Comparison of ENCODE assay signal across 8 cellular contexts in genomic region chr11:65355776-65356393, GRCh38. TPM values are rescaled to one million over a fixed set of nuclear protein-coding genes. Genes with fewer than 3 reads are reported as not detected.
A peak's percentile ranks its signal among the peaks of the same experiment; 100 is the strongest.
DNase-seq lines count a peak whose midpoint lies in the region; ATAC-seq and TF ChIP-seq lines count a peak whose summit lies in the region.

No MANE protein-coding gene starts in this region.

- intact Hi-C loops in colonic mucosa (cut with DNase I): no loop called here
- intact Hi-C loops in mucosa of descending colon (cut with DNase I, micrococcal nuclease): no loop called here

- ATAC-seq in mucosa of descending colon: no peak

- H3K36me3 ChIP-seq in colonic mucosa: peaks cover 12% of the 10 kb centered on the region
- H3K36me3 ChIP-seq in mucosa of descending colon (ENCODE audit: low read depth): peaks cover 7% of the 10 kb centered on the region
- no peaks in the 10 kb centered on the region for H3K36me3 ChIP-seq in urinary bladder (ENCODE audit: insufficient read depth)

- H3K4me3 Mint-ChIP-seq in activated naive CD4-positive, alpha-beta T cell treated with anti-CD3 and anti-CD28 coated beads, Interleukin-2, amount 50 U/mL, for 24 hours: peak overlapping the region; percentile 89

- TF ChIP-seq CTCF in colonic mucosa (IDR thresholded peaks at IDR 0.05) (no peak), mucosa of descending colon (IDR thresholded peaks at IDR 0.05) (no peak)

- H3K9ac ChIP-seq in colonic mucosa (ENCODE audit: low read depth in 2 of 2, low read length in 2 of 2): peak overlapping the region; percentile 52 to 53

- H3K4me3 ChIP-seq in colonic mucosa (peak overlapping the region; percentile 77), mucosa of descending colon (no peak overlapping the region), urinary bladder (ENCODE audit: low read depth, low read length) (peak overlapping the region; percentile 54)

- no peaks in the 10 kb centered on the region for H3K9me3 Mint-ChIP-seq in activated naive CD4-positive, alpha-beta T cell treated with anti-CD3 and anti-CD28 coated beads, Interleukin-2, amount 50 U/mL, for 24 hours

- no peaks in the 10 kb centered on the region for H3K27me3 Mint-ChIP-seq in activated naive CD4-positive, alpha-beta T cell treated with anti-CD3 and anti-CD28 coated beads, Interleukin-2, amount 50 U/mL, for 24 hours

- no peak for DNase-seq in activated naive CD4-positive, alpha-beta T cell (lab: John Stamatoyannopoulos, UW)
- DNase-seq in colonic mucosa: peak; percentile 44
- peak; percentile 33 to 72 (median 65) for DNase-seq in mucosa of descending colon
- DNase-seq in ureter (ENCODE audit: low spot score): no peak
- no peak for DNase-seq in stimulated activated CD4-positive, alpha-beta T cell treated with anti-CD3 and anti-CD28 coated beads, Interleukin-4, amount 100 ng/mL, for 4 hours
- no peak for DNase-seq in NCI-H524 treated with DMSO at 0.1 percent for 48 hours (lab: John Stamatoyannopoulos, UW)

- H3K4me1 ChIP-seq in colonic mucosa: no peaks in the 10 kb centered on the region
- peaks cover 11% of the 10 kb centered on the region for H3K4me1 ChIP-seq in mucosa of descending colon (ENCODE audit: low read depth)
- H3K4me1 ChIP-seq in urinary bladder (ENCODE audit: insufficient read depth): no peaks in the 10 kb centered on the region

- H3K27me3 ChIP-seq in colonic mucosa: no peaks in the 10 kb centered on the region

- no peak overlapping the region for H3K27ac Mint-ChIP-seq in activated naive CD4-positive, alpha-beta T cell treated with anti-CD3 and anti-CD28 coated beads, Interleukin-2, amount 50 U/mL, for 24 hours

- WGBS in urinary bladder: 32% methylated on average over 35 of the region's 35 CpGs

- H3K27ac ChIP-seq in colonic mucosa (no peak overlapping the region), urinary bladder (ENCODE audit: low read depth) (no peak overlapping the region)

- H3K9me3 ChIP-seq in colonic mucosa: no peaks in the 10 kb centered on the region
- no peaks in the 10 kb centered on the region for H3K9me3 ChIP-seq in mucosa of descending colon

- peaks cover 14% of the 10 kb centered on the region for H3K4me1 Mint-ChIP-seq in activated naive CD4-positive, alpha-beta T cell treated with anti-CD3 and anti-CD28 coated beads, Interleukin-2, amount 50 U/mL, for 24 hours

- peaks cover 3% of the 10 kb centered on the region for H3K36me3 Mint-ChIP-seq in activated naive CD4-positive, alpha-beta T cell treated with anti-CD3 and anti-CD28 coated beads, Interleukin-2, amount 50 U/mL, for 24 hours

RNA-seq across cellular contexts. Expression of gene TIGD3, which starts 1.3 kb away (rescaled TPM):
- total RNA-seq in colonic mucosa: under 1 TPM; 0.48 to 0.77 TPM
- under 1 TPM in 2 of 3 donors, not detected in 1; 0.14 to 0.53 TPM for total RNA-seq in mucosa of descending colon
- 0.11 TPM for total RNA-seq in urinary bladder
- 0.16 TPM for polyA plus RNA-seq in urinary bladder
- not detected for total RNA-seq in ureter

RNA-seq across cellular contexts. Expression of gene DPF2, which starts 22.2 kb away (rescaled TPM):
- total RNA-seq in colonic mucosa (10 to 100 TPM; 35.0 to 48.0 TPM), mucosa of descending colon (10 to 100 TPM; 32.8 to 62.9 (median 35.5) TPM), urinary bladder (29.3 TPM), ureter (61.5 TPM)
- polyA plus RNA-seq in urinary bladder: 55.2 TPM

RNA-seq across cellular contexts. Expression of gene SLC25A45, which starts 26.6 kb away (rescaled TPM):
- 1 to 10 TPM; 4.4 to 6.9 TPM for total RNA-seq in colonic mucosa
- 10 to 100 TPM in 2 of 3 donors, 1 to 10 TPM in 1; 8.0 to 10.5 (median 10.1) TPM for total RNA-seq in mucosa of descending colon
- 5.0 TPM for total RNA-seq in urinary bladder
- 4.3 TPM for polyA plus RNA-seq in urinary bladder
- 9.4 TPM for total RNA-seq in ureter

RNA-seq across cellular contexts. Expression of gene FRMD8, which starts 30.6 kb away (rescaled TPM):
- total RNA-seq in colonic mucosa (10 to 100 TPM; 30.7 to 43.9 TPM), mucosa of descending colon (10 to 100 TPM; 27.1 to 44.1 (median 42.3) TPM), urinary bladder (17.3 TPM), ureter (31.2 TPM)
- polyA plus RNA-seq in urinary bladder: 26.3 TPM

RNA-seq across cellular contexts. Expression of gene CDC42EP2, which starts 41.2 kb away (rescaled TPM):
- total RNA-seq in colonic mucosa (10 to 100 TPM in 1 of 2 donors, 1 to 10 TPM in 1; 7.8 to 28.3 TPM), mucosa of descending colon (10 to 100 TPM in 2 of 3 donors, 1 to 10 TPM in 1; 7.0 to 27.4 (median 11.6) TPM), urinary bladder (17.6 TPM), ureter (21.0 TPM)
- polyA plus RNA-seq in urinary bladder: 30.1 TPM

Comparison
In these comparisons a context has a peak if more than half of its experiments do, and no peak if none do; other contexts are left out.
1. DNase-seq: peak in colonic mucosa (single experiment) and mucosa of descending colon (3 of 3); none in activated naive CD4-positive, alpha-beta T cell (0 of 4), ureter (single experiment), stimulated activated CD4-positive, alpha-beta T cell treated with anti-CD3 and anti-CD28 coated beads, Interleukin-4, amount 100 ng/mL, for 4 hours (0 of 2) and NCI-H524 treated with DMSO at 0.1 percent for 48 hours (single experiment).